Comparison of ENCODE assay signal across 1 cellular context in the genomic region with DNA sequence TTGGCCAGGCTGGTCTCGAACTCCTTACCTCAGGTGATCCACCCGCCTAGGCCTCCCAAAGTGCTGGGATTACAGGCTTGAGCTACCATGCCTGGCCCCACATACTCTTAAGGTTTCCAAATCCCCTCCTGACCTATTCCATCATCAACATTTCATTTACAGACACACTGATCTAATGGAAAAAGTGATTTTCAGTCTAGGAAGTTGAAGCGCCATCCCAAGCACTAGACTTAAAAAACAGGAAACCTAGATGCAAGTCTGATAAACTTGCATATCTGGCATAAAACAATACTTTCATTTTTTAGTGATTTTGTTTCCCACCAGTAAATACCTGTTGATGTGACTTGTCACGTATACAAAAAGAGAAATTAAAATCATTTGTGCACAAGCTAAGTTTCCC.
TF ChIP-seq lines count a peak whose summit lies in the region.

No MANE protein-coding gene starts in this region.

TF ChIP-seq in A549, 52 proteins besides CTCF, POLR2A, EP300 and RAD21:
- TF ChIP-seq FOSL2 (IDR thresholded peaks at IDR 0.05) (no peak), FOSL2 (CRISPR knock-in tag; IDR thresholded peaks at IDR 0.05) (no peak), ATOH8 (CRISPR knock-in tag; IDR thresholded peaks at IDR 0.05; ENCODE audit: low read depth) (no peak), PHF8 (IDR thresholded peaks at IDR 0.05; ENCODE audit: borderline replicate concordance, low read depth) (no peak), HDAC2 (IDR thresholded peaks at IDR 0.05) (no peak), HEYL (CRISPR knock-in tag; IDR thresholded peaks at IDR 0.05) (no peak), CBX8 (IDR thresholded peaks at IDR 0.05) (no peak), RARB (CRISPR knock-in tag; IDR thresholded peaks at IDR 0.05) (no peak), ZFP36 (IDR thresholded peaks at IDR 0.05; ENCODE audit: borderline replicate concordance, partially characterized antibody) (no peak), NR3C1 (IDR thresholded peaks at IDR 0.05) (no peak), ESRRA (IDR thresholded peaks at IDR 0.05; ENCODE audit: borderline replicate concordance, low read length) (no peak), NFE2L2 (conservative IDR thresholded peaks at IDR 0.05; ENCODE audit: low read length) (no peak), MAZ (IDR thresholded peaks at IDR 0.05; ENCODE audit: borderline replicate concordance, low read depth, low read length) (no peak), JUN (IDR thresholded peaks at IDR 0.05) (no peak), BHLHE40 (IDR thresholded peaks at IDR 0.05; ENCODE audit: low read depth, low read length) (no peak)
- TF ChIP-seq, protein P1, sequence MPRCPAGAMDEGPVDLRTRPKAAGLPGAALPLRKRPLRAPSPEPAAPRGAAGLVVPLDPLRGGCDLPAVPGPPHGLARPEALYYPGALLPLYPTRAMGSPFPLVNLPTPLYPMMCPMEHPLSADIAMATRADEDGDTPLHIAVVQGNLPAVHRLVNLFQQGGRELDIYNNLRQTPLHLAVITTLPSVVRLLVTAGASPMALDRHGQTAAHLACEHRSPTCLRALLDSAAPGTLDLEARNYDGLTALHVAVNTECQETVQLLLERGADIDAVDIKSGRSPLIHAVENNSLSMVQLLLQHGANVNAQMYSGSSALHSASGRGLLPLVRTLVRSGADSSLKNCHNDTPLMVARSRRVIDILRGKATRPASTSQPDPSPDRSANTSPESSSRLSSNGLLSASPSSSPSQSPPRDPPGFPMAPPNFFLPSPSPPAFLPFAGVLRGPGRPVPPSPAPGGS (IDR thresholded peaks at IDR 0.05), result no peak
- TF ChIP-seq, protein P2, sequence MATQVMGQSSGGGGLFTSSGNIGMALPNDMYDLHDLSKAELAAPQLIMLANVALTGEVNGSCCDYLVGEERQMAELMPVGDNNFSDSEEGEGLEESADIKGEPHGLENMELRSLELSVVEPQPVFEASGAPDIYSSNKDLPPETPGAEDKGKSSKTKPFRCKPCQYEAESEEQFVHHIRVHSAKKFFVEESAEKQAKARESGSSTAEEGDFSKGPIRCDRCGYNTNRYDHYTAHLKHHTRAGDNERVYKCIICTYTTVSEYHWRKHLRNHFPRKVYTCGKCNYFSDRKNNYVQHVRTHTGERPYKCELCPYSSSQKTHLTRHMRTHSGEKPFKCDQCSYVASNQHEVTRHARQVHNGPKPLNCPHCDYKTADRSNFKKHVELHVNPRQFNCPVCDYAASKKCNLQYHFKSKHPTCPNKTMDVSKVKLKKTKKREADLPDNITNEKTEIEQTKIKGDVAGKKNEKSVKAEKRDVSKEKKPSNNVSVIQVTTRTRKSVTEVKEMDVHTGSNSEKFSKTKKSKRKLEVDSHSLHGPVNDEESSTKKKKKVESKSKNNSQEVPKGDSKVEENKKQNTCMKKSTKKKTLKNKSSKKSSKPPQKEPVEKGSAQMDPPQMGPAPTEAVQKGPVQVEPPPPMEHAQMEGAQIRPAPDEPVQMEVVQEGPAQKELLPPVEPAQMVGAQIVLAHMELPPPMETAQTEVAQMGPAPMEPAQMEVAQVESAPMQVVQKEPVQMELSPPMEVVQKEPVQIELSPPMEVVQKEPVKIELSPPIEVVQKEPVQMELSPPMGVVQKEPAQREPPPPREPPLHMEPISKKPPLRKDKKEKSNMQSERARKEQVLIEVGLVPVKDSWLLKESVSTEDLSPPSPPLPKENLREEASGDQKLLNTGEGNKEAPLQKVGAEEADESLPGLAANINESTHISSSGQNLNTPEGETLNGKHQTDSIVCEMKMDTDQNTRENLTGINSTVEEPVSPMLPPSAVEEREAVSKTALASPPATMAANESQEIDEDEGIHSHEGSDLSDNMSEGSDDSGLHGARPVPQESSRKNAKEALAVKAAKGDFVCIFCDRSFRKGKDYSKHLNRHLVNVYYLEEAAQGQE (IDR thresholded peaks at IDR 0.05), result no peak
- TF ChIP-seq, protein P3, sequence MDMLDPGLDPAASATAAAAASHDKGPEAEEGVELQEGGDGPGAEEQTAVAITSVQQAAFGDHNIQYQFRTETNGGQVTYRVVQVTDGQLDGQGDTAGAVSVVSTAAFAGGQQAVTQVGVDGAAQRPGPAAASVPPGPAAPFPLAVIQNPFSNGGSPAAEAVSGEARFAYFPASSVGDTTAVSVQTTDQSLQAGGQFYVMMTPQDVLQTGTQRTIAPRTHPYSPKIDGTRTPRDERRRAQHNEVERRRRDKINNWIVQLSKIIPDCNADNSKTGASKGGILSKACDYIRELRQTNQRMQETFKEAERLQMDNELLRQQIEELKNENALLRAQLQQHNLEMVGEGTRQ (IDR thresholded peaks at IDR 0.05), result no peak
